14 cellular contexts compared by ENCODE assay signal in the genomic region with DNA sequence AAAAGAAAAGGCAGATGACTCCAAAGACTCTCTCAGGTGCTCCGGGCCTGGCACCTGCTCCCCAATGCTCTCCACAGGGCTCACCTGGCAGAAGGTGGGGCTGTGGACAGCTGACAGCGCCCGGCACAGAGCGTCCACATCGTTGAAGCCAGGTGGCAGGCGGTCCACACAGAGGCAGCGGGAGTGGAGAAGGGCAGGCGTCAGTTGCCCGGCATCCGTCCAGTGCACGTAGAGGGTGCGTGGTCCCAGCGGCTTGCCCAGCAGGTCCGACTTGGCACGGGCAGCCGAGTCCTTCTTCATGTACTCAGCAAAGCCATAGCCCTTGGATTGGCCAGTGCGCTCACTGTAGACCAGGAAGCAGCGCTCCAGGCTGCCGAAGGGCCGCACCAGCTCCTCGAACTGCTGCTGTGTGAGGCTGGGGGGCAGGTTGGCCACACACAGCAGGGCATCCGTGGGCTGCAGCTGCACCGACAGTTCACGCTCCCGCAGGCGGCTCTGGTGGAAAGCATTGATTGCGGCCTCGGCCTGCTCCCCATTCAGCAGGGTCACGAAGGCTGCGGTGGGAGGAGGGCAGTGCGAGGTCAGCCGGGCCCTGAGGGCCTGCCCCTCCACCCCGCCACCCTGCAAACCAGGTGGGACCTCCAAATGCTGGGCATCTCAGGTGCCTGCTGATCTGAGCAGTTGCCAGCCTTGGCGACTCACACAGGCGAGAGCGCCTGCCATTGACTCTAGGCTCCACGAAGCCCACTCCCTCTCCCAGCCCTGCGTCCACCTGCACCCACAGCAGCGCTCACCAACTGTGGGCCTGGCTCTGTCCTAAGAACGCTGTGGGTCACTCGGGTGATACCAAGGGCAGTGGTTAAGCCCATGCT. TPM values are rescaled to one million over a fixed set of nuclear protein-coding genes. Genes with fewer than 3 reads are reported as not detected.
A peak's percentile ranks its signal among the peaks of the same experiment; 100 is the strongest.
DNase-seq lines count a peak whose midpoint lies in the region; ATAC-seq, FAIRE-seq and TF ChIP-seq lines count a peak whose summit lies in the region.
"Had no signal": no experiment of that assay in that cellular context is flagged by ENCODE, and none has a peak within 500 bp of the region (broad histone marks: within the 10 kb centered on the region; RNA-seq: fewer than 3 reads in every experiment).

No MANE protein-coding gene starts in this region.

- TSS peak; percentile 6 for BruUV-seq in GM12878 (replicated peaks; lab: Mats Ljungman, UMichigan)

- CTCF ChIA-PET in GM12878 (lab: Yijun Ruan, JAX) = interaction anchor here (0.8 kb wide), 1 partner anchor 11 kb away, joined by 3 read pairs; no protein-coding TSS in a partner anchor

- intact Hi-C loops in natural killer cell (cut with micrococcal nuclease) = no loop called here
- intact Hi-C loops in GM12878 (cut with micrococcal nuclease; ENCODE audit: unreplicated experiment) = no loop called here

- 98% methylated on average over 41 of the region's 41 CpGs for WGBS in GM12878 (ENCODE audit: insufficient coverage, insufficient replicate concordance, low lambda C conversion rate, missing lambda C conversion rate)

- H3K36me3 Mint-ChIP-seq in natural killer cell treated with Interleukin-12 subunit alpha and Interleukin-12 subunit beta and Interleukin-15 and Interleukin-18, amount 100 ng/mL, for 72 hours = no peaks in the 10 kb centered on the region
- H3K36me3 Mint-ChIP-seq in natural killer cell = no peaks in the 10 kb centered on the region
- peaks cover 3% of the 10 kb centered on the region for H3K36me3 Mint-ChIP-seq in neural crest cell (ENCODE audit: low read depth)

- DNase-seq in natural killer cell treated with Interleukin-12 subunit alpha and Interleukin-12 subunit beta and Interleukin-15 and Interleukin-18, amount 100 ng/mL, for 72 hours (ENCODE audit: low spot score) = peak; percentile 58
- no peak for DNase-seq in natural killer cell
- DNase-seq in GM12878 (ENCODE audit: low read depth, low spot score) = no peak
- no peak for DNase-seq in neural crest cell (ENCODE audit: low read depth, low spot score)
- DNase-seq in stimulated activated CD4-positive, alpha-beta T cell treated with anti-CD3 and anti-CD28 coated beads, Interleukin-4, amount 100 ng/mL, for 24 hours = no peak
- DNase-seq in DMS79 (lab: John Stamatoyannopoulos, UW) = no peak
- DNase-seq in NCI-H82 (lab: John Stamatoyannopoulos, UW) = no peak
- DNase-seq: 8988T; Calu3; CD8-positive, alpha-beta T cell; GOT3 had no signal

- TF ChIP-seq EP300 in GM12878 (IDR thresholded peaks at IDR 0.05; ENCODE audit: borderline replicate concordance in 1 of 2, control insufficient read depth in 1 of 2, low read depth in 2 of 2, low read length in 2 of 2) = no peak

- H3K79me2 ChIP-seq in GM12878 (ENCODE audit: control insufficient read depth, insufficient read depth, low read length) = peaks cover 31% of the 10 kb centered on the region

- no peak overlapping the region for H3K27ac ChIP-seq in GM12878 (ENCODE audit: control insufficient read depth, insufficient read depth)
- H3K27ac ChIP-seq: BLaER1 treated with 17β-estradiol and CSF1 and Interleukin-3, amounts not matched to agents 10 nM and 100 nM had no signal

- H3K27ac Mint-ChIP-seq in natural killer cell treated with Interleukin-12 subunit alpha and Interleukin-12 subunit beta and Interleukin-15 and Interleukin-18, amount 100 ng/mL, for 72 hours = no peak overlapping the region
- H3K27ac Mint-ChIP-seq in natural killer cell = no peak overlapping the region
- no peak overlapping the region for H3K27ac Mint-ChIP-seq in neural crest cell (ENCODE audit: unreplicated experiment)
- H3K27ac Mint-ChIP-seq: CD8-positive, alpha-beta T cell had no signal

- TF ChIP-seq RAD21 in GM12878 (IDR thresholded peaks at IDR 0.05; ENCODE audit: insufficient read depth, low read depth, low read length) = no peak

- TF ChIP-seq CTCF in natural killer cell (IDR thresholded peaks at IDR 0.05) (no peak), GM12878 (IDR thresholded peaks at IDR 0.05 in 2 of 3, conservative IDR thresholded peaks at IDR 0.05 in 1 of 3; ENCODE audit: control insufficient read depth in 2 of 3, extremely low read depth in 1 of 3, insufficient read depth in 1 of 3, low read depth in 3 of 3, low read length in 3 of 3) (no peak), neural crest cell (conservative IDR thresholded peaks at IDR 0.05) (no peak)

- in situ Hi-C loops in GM12878 (cut with MboI) = no loop called here

- H3K4me1 ChIP-seq in GM12878 (ENCODE audit: control insufficient read depth, insufficient read depth, low read length) = peaks cover 6% of the 10 kb centered on the region
- H3K4me1 ChIP-seq: HAP-1 had no signal

- no peak overlapping the region for H2AFZ ChIP-seq in GM12878 (ENCODE audit: control insufficient read depth, low read depth, low read length)

- H3K4me2 ChIP-seq in GM12878 (ENCODE audit: control insufficient read depth, insufficient read depth) = no peak overlapping the region

- POLR2A ChIA-PET in GM12878 (lab: Charles Lee) = interaction anchor here (0.7 kb wide), 1 partner anchor 363 kb away, joined by 4 read pairs; no protein-coding TSS in a partner anchor

- no peaks in the 10 kb centered on the region for H3K27me3 Mint-ChIP-seq in natural killer cell treated with Interleukin-12 subunit alpha and Interleukin-12 subunit beta and Interleukin-15 and Interleukin-18, amount 100 ng/mL, for 72 hours
- H3K27me3 Mint-ChIP-seq in natural killer cell (ENCODE audit: low read depth in 2 of 2) (no peaks in the 10 kb centered on the region), neural crest cell (ENCODE audit: low read depth) (no peaks in the 10 kb centered on the region)

- RAD21 ChIA-PET in GM12878 (lab: Charles Lee; ENCODE audit: unreplicated experiment) = interaction anchor here (0.7 kb wide), 1 partner anchor 60 kb away, joined by 3 read pairs; no protein-coding TSS in a partner anchor

- H3K4me3 ChIP-seq in GM12878 = no peak overlapping the region
- H3K4me3 ChIP-seq: BLaER1 treated with 17β-estradiol and CSF1 and Interleukin-3, amounts not matched to agents 10 nM and 100 nM; HAP-1 had no signal

- TF ChIP-seq POLR2A in GM12878 (IDR thresholded peaks at IDR 0.05; ENCODE audit: low read depth, low read length) = no peak; the same call in 1 of the 2 replicates

- H4K20me1 ChIP-seq in GM12878 (ENCODE audit: control insufficient read depth, insufficient read depth) = no peaks in the 10 kb centered on the region

- no peak for ATAC-seq in natural killer cell treated with Interleukin-12 subunit alpha and Interleukin-12 subunit beta and Interleukin-15 and Interleukin-18, amount 100 ng/mL, for 72 hours
- no peak for ATAC-seq in natural killer cell
- ATAC-seq in GM12878 = no peak
- ATAC-seq: CD8-positive, alpha-beta T cell had no signal

- SMC1A ChIA-PET in GM12878 (lab: Charles Lee; ENCODE audit: uncharacterized antibody, unreplicated experiment) = no interaction called here

- H3K9me3 Mint-ChIP-seq in natural killer cell treated with Interleukin-12 subunit alpha and Interleukin-12 subunit beta and Interleukin-15 and Interleukin-18, amount 100 ng/mL, for 72 hours = no peaks in the 10 kb centered on the region
- no peaks in the 10 kb centered on the region for H3K9me3 Mint-ChIP-seq in natural killer cell
- no peaks in the 10 kb centered on the region for H3K9me3 Mint-ChIP-seq in neural crest cell
- H3K9me3 Mint-ChIP-seq: CD8-positive, alpha-beta T cell had no signal

- peaks cover 22 to 36% of the 10 kb centered on the region in 2 experiments for H3K36me3 ChIP-seq in GM12878 (ENCODE audit: control insufficient read depth in 2 of 2, insufficient read depth in 2 of 2, low read length in 1 of 2)

- no peaks in the 10 kb centered on the region for H3K27me3 ChIP-seq in GM12878 (replicated peaks in 1 of 2; ENCODE audit: control insufficient read depth in 2 of 2, insufficient read depth in 2 of 2, low read length in 1 of 2)
- H3K27me3 ChIP-seq: BLaER1 treated with 17β-estradiol and CSF1 and Interleukin-3, amounts not matched to agents 10 nM and 100 nM had no signal

- no peak for FAIRE-seq in GM12878 (lab: Jason Lieb, UNC)
- FAIRE-seq: G401.6 had no signal

- peaks cover 11 to 15% of the 10 kb centered on the region in 2 donors for H3K4me1 Mint-ChIP-seq in natural killer cell treated with Interleukin-12 subunit alpha and Interleukin-12 subunit beta and Interleukin-15 and Interleukin-18, amount 100 ng/mL, for 72 hours (ENCODE audit: low read depth in 2 of 2)
- H3K4me1 Mint-ChIP-seq in natural killer cell (peaks cover 0 to 15% of the 10 kb centered on the region in 2 donors), neural crest cell (peaks cover 18% of the 10 kb centered on the region)

- no peak overlapping the region for H3K9ac ChIP-seq in GM12878 (ENCODE audit: control insufficient read depth, insufficient read depth, low read length)
- H3K9ac ChIP-seq: BLaER1 treated with 17β-estradiol and CSF1 and Interleukin-3, amounts not matched to agents 10 nM and 100 nM had no signal

- no peak overlapping the region for H3K4me3 Mint-ChIP-seq in natural killer cell treated with Interleukin-12 subunit alpha and Interleukin-12 subunit beta and Interleukin-15 and Interleukin-18, amount 100 ng/mL, for 72 hours
- H3K4me3 Mint-ChIP-seq in natural killer cell (no peak overlapping the region), neural crest cell (peak overlapping the region; percentile 34)
- H3K4me3 Mint-ChIP-seq: CD8-positive, alpha-beta T cell had no signal

- H3K9me3 ChIP-seq in GM12878 (replicated peaks; ENCODE audit: control insufficient read depth, insufficient read depth, low read length) = no peaks in the 10 kb centered on the region
- H3K9me3 ChIP-seq: BLaER1 treated with 17β-estradiol and CSF1 and Interleukin-3, amounts not matched to agents 10 nM and 100 nM; HAP-1 had no signal

RNA-seq across cellular contexts. Expression of a gene that starts 4.5 kb away (rescaled TPM):
- 100 to 1,000 TPM in 1 of 2 donors, 10 to 100 TPM in 1; 81.1 to 131 TPM for total RNA-seq in natural killer cell treated with Interleukin-12 subunit alpha and Interleukin-12 subunit beta and Interleukin-15 and Interleukin-18, amount 100 ng/mL, for 72 hours
- total RNA-seq in natural killer cell (10 to 100 TPM; 42.5 to 64.3 (median 55.9) TPM), GM12878 (2014; rRNA removed) (16.1 and 24.5 TPM in 2 replicates), GM12878 (2014; rRNA removed; fragmentation: Illumina TruSeq; extraction: Trizol) (3.3 and 5.1 TPM in 2 replicates), GM12878 (2021) (83.5 and 87.0 TPM in 2 replicates), neural crest cell (75.9 and 78.2 TPM in 2 replicates)
- 26.9 and 31.1 TPM in 2 replicates for total RNA-seq in GM12878 (2013; cell fraction: nucleolus; rRNA removed)
- 4.7 TPM for polyA plus RNA-seq in GM12878 (2011; ENCODE audit: low read depth)
- polyA plus RNA-seq in GM12878 (2011; rRNA removed) (0.91 and 1.5 TPM in 2 replicates), GM12878 (2014; fragmentation: Illumina TruSeq; extraction: Trizol) (1.0 and 4.8 TPM in 2 replicates), GM12878 (2014; fragmentation: Nextera tagmentation; extraction: Ambion mirVana) (under 1 TPM; 0.03 to 0.05 TPM), GM12878 (2014; rRNA removed) (19.2 and 33.9 TPM in 2 replicates), GM12878 (2016; fragmentation: Nextera tagmentation; extraction: Ambion mirVana) (10 to 100 TPM; 54.7 to 71.6 TPM)
- polyA plus RNA-seq in GM12878 (2011; cell fraction: cytosol; rRNA removed) = 4.5 and 5.8 TPM in 2 replicates
- 33.7 and 54.4 TPM in 2 replicates for polyA plus RNA-seq in GM12878 (2011; cell fraction: nucleus; rRNA removed)
- polyA plus RNA-seq in GM12878 (2012) = 27.8 and 29.2 TPM in 2 replicates
- 8.3 and 16.5 TPM in 2 replicates for polyA minus RNA-seq in GM12878 (2011; rRNA and poly(A)+ RNA removed)
- polyA minus RNA-seq in GM12878 (2011; cell fraction: cytosol; rRNA and poly(A)+ RNA removed) = 23.0 and 25.4 TPM in 2 replicates
- 9.3 and 15.3 TPM in 2 replicates for polyA minus RNA-seq in GM12878 (2011; cell fraction: nucleus; rRNA and poly(A)+ RNA removed)

RNA-seq across cellular contexts. Expression of a gene that starts 10.6 kb away (rescaled TPM):
- total RNA-seq in natural killer cell treated with Interleukin-12 subunit alpha and Interleukin-12 subunit beta and Interleukin-15 and Interleukin-18, amount 100 ng/mL, for 72 hours = 100 to 1,000 TPM in 1 of 2 donors, 10 to 100 TPM in 1; 91.9 to 154 TPM
- 100 to 1,000 TPM; 189 to 224 (median 199) TPM for total RNA-seq in natural killer cell
- 76.3 and 98.4 TPM in 2 replicates for total RNA-seq in GM12878 (2013; cell fraction: nucleolus; rRNA removed)
- 134 and 152 TPM in 2 replicates for total RNA-seq in GM12878 (2014; rRNA removed)
- 98.9 and 106 TPM in 2 replicates for total RNA-seq in GM12878 (2014; rRNA removed; fragmentation: Illumina TruSeq; extraction: Trizol)
- 146 and 160 TPM in 2 replicates for total RNA-seq in GM12878 (2021)
- 45.5 TPM for polyA plus RNA-seq in GM12878 (2011; ENCODE audit: low read depth)
- polyA plus RNA-seq in GM12878 (2011; rRNA removed) = 67.0 and 125 TPM in 2 replicates
- polyA plus RNA-seq in GM12878 (2011; cell fraction: cytosol; rRNA removed) = 166 and 255 TPM in 2 replicates
- 261 and 282 TPM in 2 replicates for polyA plus RNA-seq in GM12878 (2011; cell fraction: nucleus; rRNA removed)
- 152 and 177 TPM in 2 replicates for polyA plus RNA-seq in GM12878 (2012)
- polyA plus RNA-seq in GM12878 (2014; fragmentation: Illumina TruSeq; extraction: Trizol) = 20.4 and 61.1 TPM in 2 replicates
- 10 to 100 TPM in 1 of 2 experiments, 1 to 10 TPM in 1; 5.5 to 29.2 TPM for polyA plus RNA-seq in GM12878 (2014; fragmentation: Nextera tagmentation; extraction: Ambion mirVana)
- 146 and 156 TPM in 2 replicates for polyA plus RNA-seq in GM12878 (2014; rRNA removed)
- 10 to 100 TPM; 73.6 to 75.6 TPM for polyA plus RNA-seq in GM12878 (2016; fragmentation: Nextera tagmentation; extraction: Ambion mirVana)
- 113 and 199 TPM in 2 replicates for polyA minus RNA-seq in GM12878 (2011; rRNA and poly(A)+ RNA removed)
- polyA minus RNA-seq in GM12878 (2011; cell fraction: cytosol; rRNA and poly(A)+ RNA removed) = 98.9 and 99.5 TPM in 2 replicates
- 40.0 and 45.3 TPM in 2 replicates for polyA minus RNA-seq in GM12878 (2011; cell fraction: nucleus; rRNA and poly(A)+ RNA removed)
- total RNA-seq in neural crest cell = 9.7 and 10.0 TPM in 2 replicates

RNA-seq across cellular contexts. Expression of a gene that starts 13.0 kb away (rescaled TPM):
- 10 to 100 TPM; 11.4 to 26.4 TPM for total RNA-seq in natural killer cell treated with Interleukin-12 subunit alpha and Interleukin-12 subunit beta and Interleukin-15 and Interleukin-18, amount 100 ng/mL, for 72 hours
- total RNA-seq in natural killer cell (1 to 10 TPM; 1.7 to 4.1 (median 4.0) TPM), GM12878 (2014; rRNA removed) (19.5 and 29.0 TPM in 2 replicates), GM12878 (2014; rRNA removed; fragmentation: Illumina TruSeq; extraction: Trizol) (15.0 and 16.2 TPM in 2 replicates), GM12878 (2021) (22.4 and 24.6 TPM in 2 replicates), neural crest cell (20.0 and 22.5 TPM in 2 replicates)
- 8.7 and 11.1 TPM in 2 replicates for total RNA-seq in GM12878 (2013; cell fraction: nucleolus; rRNA removed)
- polyA plus RNA-seq in GM12878 (2011; ENCODE audit: low read depth) = 7.6 TPM
- polyA plus RNA-seq in GM12878 (2011; rRNA removed) (5.0 and 12.4 TPM in 2 replicates), GM12878 (2014; fragmentation: Illumina TruSeq; extraction: Trizol) (5.9 and 24.9 TPM in 2 replicates), GM12878 (2014; fragmentation: Nextera tagmentation; extraction: Ambion mirVana) (1 to 10 TPM; 1.4 to 4.1 TPM), GM12878 (2014; rRNA removed) (31.7 TPM in 2 replicates), GM12878 (2016; fragmentation: Nextera tagmentation; extraction: Ambion mirVana) (10 to 100 TPM; 34.4 to 50.4 TPM)
- 24.5 and 31.1 TPM in 2 replicates for polyA plus RNA-seq in GM12878 (2011; cell fraction: cytosol; rRNA removed)
- polyA plus RNA-seq in GM12878 (2011; cell fraction: nucleus; rRNA removed) = 34.9 and 53.2 TPM in 2 replicates
- polyA plus RNA-seq in GM12878 (2012) = 9.7 and 16.0 TPM in 2 replicates
- polyA minus RNA-seq in GM12878 (2011; rRNA and poly(A)+ RNA removed) = 5.3 and 11.1 TPM in 2 replicates
- polyA minus RNA-seq in GM12878 (2011; cell fraction: cytosol; rRNA and poly(A)+ RNA removed) = 3.2 and 5.2 TPM in 2 replicates
- polyA minus RNA-seq in GM12878 (2011; cell fraction: nucleus; rRNA and poly(A)+ RNA removed) = 4.2 and 11.7 TPM in 2 replicates

RNA-seq across cellular contexts. Expression of a gene that starts 19.2 kb away (rescaled TPM):
- total RNA-seq in natural killer cell treated with Interleukin-12 subunit alpha and Interleukin-12 subunit beta and Interleukin-15 and Interleukin-18, amount 100 ng/mL, for 72 hours = 1 to 10 TPM; 2.5 to 7.3 TPM
- total RNA-seq in natural killer cell (1 to 10 TPM; 1.4 to 2.2 (median 1.9) TPM), GM12878 (2014; rRNA removed) (1.3 and 1.7 TPM in 2 replicates), GM12878 (2014; rRNA removed; fragmentation: Illumina TruSeq; extraction: Trizol) (0.67 and 0.78 TPM in 2 replicates), GM12878 (2021) (2.5 and 4.1 TPM in 2 replicates), neural crest cell (10.4 and 11.3 TPM in 2 replicates)
- 1.1 and 1.6 TPM in 2 replicates for total RNA-seq in GM12878 (2013; cell fraction: nucleolus; rRNA removed)
- polyA plus RNA-seq in GM12878 (2011; ENCODE audit: low read depth) = 0.75 TPM
- polyA plus RNA-seq in GM12878 (2011; rRNA removed) (0.49 and 0.94 TPM in 2 replicates), GM12878 (2014; fragmentation: Illumina TruSeq; extraction: Trizol) (0.19 and 0.98 TPM in 2 replicates), GM12878 (2014; fragmentation: Nextera tagmentation; extraction: Ambion mirVana) (under 1 TPM; 0.29 to 0.48 TPM), GM12878 (2014; rRNA removed) (4.6 and 5.6 TPM in 2 replicates), GM12878 (2016; fragmentation: Nextera tagmentation; extraction: Ambion mirVana) (1 to 10 TPM; 1.8 to 2.0 TPM)
- polyA plus RNA-seq in GM12878 (2011; cell fraction: cytosol; rRNA removed) = 1.7 and 2.0 TPM in 2 replicates
- polyA plus RNA-seq in GM12878 (2011; cell fraction: nucleus; rRNA removed) = 10.8 and 12.6 TPM in 2 replicates
- polyA plus RNA-seq in GM12878 (2012) = 0.89 and 1.8 TPM in 2 replicates
- polyA minus RNA-seq in GM12878 (2011; rRNA and poly(A)+ RNA removed) = 0.29 and 0.31 TPM in 2 replicates
- polyA minus RNA-seq in GM12878 (2011; cell fraction: cytosol; rRNA and poly(A)+ RNA removed) = not detected in 2 replicates
- 0.24 and 1.1 TPM in 2 replicates for polyA minus RNA-seq in GM12878 (2011; cell fraction: nucleus; rRNA and poly(A)+ RNA removed)

RNA-seq across cellular contexts. Expression of a gene that starts 39.0 kb away (rescaled TPM):
- total RNA-seq in natural killer cell treated with Interleukin-12 subunit alpha and Interleukin-12 subunit beta and Interleukin-15 and Interleukin-18, amount 100 ng/mL, for 72 hours = under 1 TPM; 0.78 to 0.83 TPM
- total RNA-seq in natural killer cell (1 to 10 TPM; 1.1 to 1.6 (median 1.5) TPM), GM12878 (2014; rRNA removed) (0.76 and 1.3 TPM in 2 replicates), GM12878 (2014; rRNA removed; fragmentation: Illumina TruSeq; extraction: Trizol) (0.36 and 0.55 TPM in 2 replicates), GM12878 (2021) (3.0 and 4.6 TPM in 2 replicates), neural crest cell (not detected in 2 replicates)
- total RNA-seq in GM12878 (2013; cell fraction: nucleolus; rRNA removed) = 14.9 and 15.8 TPM in 2 replicates
- 1.1 TPM for polyA plus RNA-seq in GM12878 (2011; ENCODE audit: low read depth)
- polyA plus RNA-seq in GM12878 (2011; rRNA removed) (1.4 and 3.5 TPM in 2 replicates), GM12878 (2014; fragmentation: Illumina TruSeq; extraction: Trizol) (0.48 TPM in 1 of 2 replicates, not detected in the other), GM12878 (2014; fragmentation: Nextera tagmentation; extraction: Ambion mirVana) (not detected), GM12878 (2014; rRNA removed) (3.2 and 4.6 TPM in 2 replicates), GM12878 (2016; fragmentation: Nextera tagmentation; extraction: Ambion mirVana) (under 1 TPM; 0.14 to 0.59 TPM)
- polyA plus RNA-seq in GM12878 (2011; cell fraction: cytosol; rRNA removed) = 4.9 and 7.8 TPM in 2 replicates
- polyA plus RNA-seq in GM12878 (2011; cell fraction: nucleus; rRNA removed) = 154 and 163 TPM in 2 replicates
- 3.8 and 6.4 TPM in 2 replicates for polyA plus RNA-seq in GM12878 (2012)
- polyA minus RNA-seq in GM12878 (2011; rRNA and poly(A)+ RNA removed) = 0.66 and 3.7 TPM in 2 replicates
- polyA minus RNA-seq in GM12878 (2011; cell fraction: cytosol; rRNA and poly(A)+ RNA removed) = 1.0 and 3.1 TPM in 2 replicates
- polyA minus RNA-seq in GM12878 (2011; cell fraction: nucleus; rRNA and poly(A)+ RNA removed) = 8.2 and 13.5 TPM in 2 replicates
- total RNA-seq: CD8-positive, alpha-beta T cell had no signal
